8 cellular contexts compared by ENCODE assay signal in the genomic region with DNA sequence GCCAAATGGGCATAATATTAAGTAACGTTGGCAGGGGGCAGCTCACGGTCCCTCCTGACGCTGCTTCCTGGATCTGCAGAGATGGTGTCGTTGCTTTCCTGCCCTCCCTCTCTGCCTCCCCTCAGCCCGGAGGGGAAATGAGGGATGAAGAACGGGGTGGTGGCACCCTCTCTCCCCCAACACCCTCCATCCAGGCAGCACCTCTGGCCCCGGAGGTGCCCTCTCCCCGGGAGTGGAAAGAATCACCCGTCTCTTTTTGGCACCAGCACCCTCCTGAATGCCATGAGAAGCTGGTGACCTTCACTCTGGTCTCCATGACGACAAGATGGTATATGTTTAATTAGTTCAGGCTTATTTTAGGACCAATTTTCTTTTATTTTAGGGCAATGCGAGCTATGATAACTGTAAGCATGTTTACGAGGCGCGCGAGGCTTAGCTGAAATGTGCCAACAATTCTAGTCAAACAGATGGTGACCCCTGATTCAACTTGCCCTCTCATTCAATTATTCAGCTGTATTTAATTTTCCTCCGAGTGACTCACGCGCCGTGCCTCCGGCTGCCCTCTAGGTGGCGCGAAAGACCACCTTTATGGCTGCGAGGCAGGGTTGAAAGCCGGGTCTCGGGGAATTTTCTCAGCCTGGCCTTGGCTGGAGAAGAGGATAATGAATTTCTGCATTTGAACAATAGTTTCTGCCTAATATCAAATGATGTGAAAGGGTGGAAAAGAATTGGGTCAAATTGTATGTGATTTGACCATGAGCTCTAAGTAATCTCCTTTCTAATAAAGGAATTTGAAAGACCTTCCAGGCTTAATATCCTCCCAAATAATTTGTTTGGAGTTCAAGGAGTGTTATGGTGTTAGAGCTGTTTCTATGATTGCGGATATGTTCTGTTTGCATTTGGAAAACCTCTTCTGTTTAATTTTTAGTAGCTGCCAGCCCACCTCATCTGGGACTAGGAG.
A peak's percentile ranks its signal among the peaks of the same experiment; 100 is the strongest.
DNase-seq lines count a peak whose midpoint lies in the region; ATAC-seq, FAIRE-seq and TF ChIP-seq lines count a peak whose summit lies in the region.

No MANE protein-coding gene starts in this region.

- no peaks in the 10 kb centered on the region for H3K4me1 ChIP-seq in mammary epithelial cell (ENCODE audit: insufficient read depth, low read length)

- H3K36me3 ChIP-seq in mammary epithelial cell (ENCODE audit: insufficient read depth, low read length): no peaks in the 10 kb centered on the region

- H3K27ac ChIP-seq in mammary epithelial cell (ENCODE audit: insufficient read depth, low read depth, low read length): no peak overlapping the region

- no TSS peak for BruUV-seq in mammary epithelial cell (replicated peaks; lab: Mats Ljungman, UMichigan)

- CTCF ChIA-PET in mammary epithelial cell (lab: Charles Lee; ENCODE audit: low non-redundant PET): interaction anchor here (0.8 kb wide), 1 partner anchor 825 kb away, joined by 5 read pairs; no protein-coding TSS in a partner anchor

- no peak for ATAC-seq in GM21423 (IDR thresholded peaks at IDR 0.05; ENCODE audit: unreplicated experiment)

- H3K79me2 ChIP-seq in mammary epithelial cell (ENCODE audit: insufficient read depth, low read length): no peaks in the 10 kb centered on the region

- no peak overlapping the region for H3K9ac ChIP-seq in mammary epithelial cell (ENCODE audit: insufficient read depth, low read length)

- in situ Hi-C loops in mammary epithelial cell (cut with MboI; ENCODE audit: low sequenced_read_pairs in 2 of 2): loop anchor here in 1 of 2 donors (25.0 kb wide), 2 partner anchors 1529 to 1879 kb away; no protein-coding TSS in a partner anchor

- 12% methylated on average over 23 of the region's 26 CpGs for WGBS in mammary epithelial cell (ENCODE audit: low coverage, missing lambda C conversion rate)

- no peak overlapping the region for H3K4me2 ChIP-seq in mammary epithelial cell (ENCODE audit: insufficient read depth, low read depth, low read length)

- no peaks in the 10 kb centered on the region for H3K9me3 ChIP-seq in mammary epithelial cell (replicated peaks; ENCODE audit: insufficient read depth, low read length)

- no peak overlapping the region for H3K4me3 ChIP-seq in mammary epithelial cell (replicated peaks in 1 of 3; ENCODE audit: insufficient read depth in 1 of 3, low read depth in 2 of 3, low read length in 3 of 3)

- intact Hi-C loops in mammary epithelial cell (cut with micrococcal nuclease): loop anchor here (1.0 to 10.0 kb wide), 5 partner anchors 432 to 1887 kb away; no protein-coding TSS in a partner anchor

- peak; percentile 75 for FAIRE-seq in TTC549 (lab: Jason Lieb, UNC)

- TF ChIP-seq CTCF in mammary epithelial cell (conservative IDR thresholded peaks at IDR 0.05 in 1 of 2, IDR thresholded peaks at IDR 0.05 in 1 of 2; ENCODE audit: extremely low read depth in 1 of 2, insufficient read depth in 1 of 2, low read depth in 1 of 2, low read length in 2 of 2): peak; percentile 79 to 87

- H4K20me1 ChIP-seq in mammary epithelial cell (ENCODE audit: insufficient read depth, low read length): no peaks in the 10 kb centered on the region

- peak; percentile 19 for DNase-seq in NK-92 treated with Interleukin-12 subunit alpha and Interleukin-12 subunit beta, amount 100 ng/mL, for 24 hours (lab: John Stamatoyannopoulos, UW)
- DNase-seq in NK-92 (lab: John Stamatoyannopoulos, UW; ENCODE audit: unreplicated experiment) (no peak), NCI-H1694 treated with DMSO at 0.1 percent for 48 hours (lab: John Stamatoyannopoulos, UW) (peak; percentile 78), mammary epithelial cell (peak; percentile 68), inferior parietal cortex (ENCODE audit: extremely low spot score) (peak; percentile 87)
- DNase-seq in stimulated activated CD4-positive, alpha-beta T cell treated with anti-CD3 and anti-CD28 coated beads, Interleukin-12 subunit alpha, Interleukin-12 subunit beta, amount 100 ng/mL, for 4 hours: peak; percentile 51

- no peak overlapping the region for H2AFZ ChIP-seq in mammary epithelial cell (ENCODE audit: low read depth, low read length)

- H3K27me3 ChIP-seq in mammary epithelial cell (ENCODE audit: insufficient read depth, low read length): no peaks in the 10 kb centered on the region

- dilution Hi-C loops in mammary epithelial cell (cut with HindIII; ENCODE audit: low sequenced_read_pairs): no loop called here
